Comparison of ENCODE assay signal across 8 cellular contexts in genomic region chr10:123150986-123151738, GRCh38.
DNase-seq lines count a peak whose midpoint lies in the region; ATAC-seq and TF ChIP-seq lines count a peak whose summit lies in the region.

No MANE protein-coding gene starts in this region.

- no peaks in the 10 kb centered on the region for H3K36me3 ChIP-seq in parathyroid adenoma (ENCODE audit: control insufficient read depth, insufficient read depth, low read length)

- CTCF ChIA-PET in RWPE1 (lab: Yijun Ruan, JAX): interaction anchor here (0.6 to 2.9 kb wide), 3 partner anchors 18 to 422 kb away, joined by 3 to 13 read pairs (median 13); no protein-coding TSS in a partner anchor

- POLR2A ChIA-PET in RWPE1 (lab: Yijun Ruan, JAX; ENCODE audit: low non-redundant PET): no interaction called here

- DNase-seq in GDM1 (lab: John Stamatoyannopoulos, UW): peak; percentile 28
- peak; percentile 35 for DNase-seq in NOMO-1 treated with dmso at 0.1 percent for 144 hours (lab: John Stamatoyannopoulos, UW; ENCODE audit: unreplicated experiment)
- peak; percentile 80 for DNase-seq in ecto neural progenitor cell (ENCODE audit: low spot score)
- DNase-seq in NCI-H2171 treated with DMSO at 0.1 percent for 48 hours (lab: John Stamatoyannopoulos, UW): no peak
- DNase-seq in RWPE1 (ENCODE audit: low spot score): no peak
- no peak for DNase-seq in AG08395 (ENCODE audit: low spot score)

- H3K27ac ChIP-seq in parathyroid adenoma: no peak overlapping the region
- no peak overlapping the region for H3K27ac ChIP-seq in RWPE1

- no peak for ATAC-seq in HG03175 (IDR thresholded peaks at IDR 0.05; ENCODE audit: unreplicated experiment)

- no peak overlapping the region for H3K9ac ChIP-seq in parathyroid adenoma

- no peak for TF ChIP-seq CTCF in parathyroid adenoma (IDR thresholded peaks at IDR 0.05)
- TF ChIP-seq CTCF in RWPE1 (conservative IDR thresholded peaks at IDR 0.05; ENCODE audit: low read depth): no peak

- no peak overlapping the region for H3K4me2 ChIP-seq in parathyroid adenoma (ENCODE audit: low read length)

- peaks cover 4% of the 10 kb centered on the region for H3K4me1 ChIP-seq in parathyroid adenoma

- no peaks in the 10 kb centered on the region for H3K9me3 ChIP-seq in parathyroid adenoma (ENCODE audit: control insufficient read depth, low read length)

- peaks cover 18% of the 10 kb centered on the region for H3K27me3 ChIP-seq in parathyroid adenoma (ENCODE audit: control insufficient read depth, insufficient read depth, low read length)

- H3K4me3 ChIP-seq in parathyroid adenoma (ENCODE audit: low read depth, low read length): no peak overlapping the region

- H3K79me2 ChIP-seq in parathyroid adenoma: peaks cover 4% of the 10 kb centered on the region

- peak overlapping the region; percentile 26 for H2AFZ ChIP-seq in parathyroid adenoma

Comparison
In these comparisons a context has a peak if more than half of its experiments do, and no peak if none do; other contexts are left out.
1. DNase-seq: peak in GDM1 (single experiment), NOMO-1 treated with dmso at 0.1 percent for 144 hours (single experiment) and ecto neural progenitor cell (single experiment); none in NCI-H2171 treated with DMSO at 0.1 percent for 48 hours (single experiment), RWPE1 (single experiment) and AG08395 (single experiment).